ENCODE assay signal across 10 cellular contexts in the genomic region with DNA sequence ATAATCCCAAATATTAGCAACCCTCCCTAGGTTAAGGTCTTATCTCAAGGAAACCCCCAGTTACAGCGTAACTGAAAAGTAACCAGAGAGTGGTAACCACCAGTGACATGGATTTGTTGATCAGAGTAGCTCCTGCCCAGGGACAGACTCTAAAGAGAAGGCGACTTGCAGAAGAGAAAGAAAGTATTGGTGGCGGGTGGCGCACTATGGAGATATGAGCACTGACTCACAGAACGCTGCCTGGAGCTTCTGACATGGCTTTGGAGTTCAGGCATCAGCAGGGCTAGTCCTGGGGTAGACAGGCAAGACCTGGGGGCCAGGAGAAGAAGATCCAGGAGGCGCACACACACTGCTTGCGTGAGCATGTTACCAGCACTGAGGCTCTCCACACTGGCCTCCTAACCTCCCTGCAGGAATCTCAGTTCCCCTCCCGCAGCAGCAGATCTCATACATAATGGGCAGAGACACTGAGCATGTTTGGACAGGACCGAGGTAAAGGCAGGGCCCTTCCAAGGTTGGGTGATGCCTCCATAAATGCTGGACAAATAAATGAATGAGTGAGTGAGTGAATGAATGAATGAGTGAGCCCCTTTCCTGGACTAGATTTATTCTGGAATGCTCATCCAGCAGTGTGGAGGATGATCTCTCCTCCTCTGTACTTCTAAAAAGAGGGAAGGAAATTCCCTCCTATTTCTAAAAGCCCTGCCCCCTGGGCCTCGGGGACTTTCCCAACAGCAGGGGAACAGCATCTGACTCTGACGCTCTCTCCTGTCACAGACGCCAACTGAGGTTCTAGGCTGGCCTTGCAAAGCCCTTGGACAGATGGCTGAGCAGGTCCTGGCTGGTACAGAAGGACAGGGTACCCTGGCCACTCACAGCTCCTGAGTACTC.
DNase-seq lines count a peak whose midpoint lies in the region; ATAC-seq and TF ChIP-seq lines count a peak whose summit lies in the region.
"Had no signal": no experiment of that assay in that cellular context is flagged by ENCODE, and none has a peak within 500 bp of the region (broad histone marks: within the 10 kb centered on the region; RNA-seq: fewer than 3 reads in every experiment).

No MANE protein-coding gene starts in this region.

- H3K27me3 ChIP-seq in brain microvascular endothelial cell (replicated peaks) (no peaks in the 10 kb centered on the region), aorta (ENCODE audit: control insufficient read depth in 1 of 2, insufficient read depth in 2 of 2, low read length in 1 of 2) (no peaks in the 10 kb centered on the region)

- no peaks in the 10 kb centered on the region for H3K9me3 Mint-ChIP-seq in activated naive CD8-positive, alpha-beta T cell treated with anti-CD3 and anti-CD28 coated beads for 36 hours
- H3K9me3 Mint-ChIP-seq in activated naive CD8-positive, alpha-beta T cell treated with anti-CD3 and anti-CD28 coated beads, Interleukin-2, amount 50 U/mL, for 24 hours, result no peaks in the 10 kb centered on the region
- H3K9me3 Mint-ChIP-seq: activated T-cell treated with anti-CD3 and anti-CD28 coated beads, Interleukin-2, amount 50 U/mL, for 4 hours had no signal

- H3K4me1 Mint-ChIP-seq in activated naive CD8-positive, alpha-beta T cell treated with anti-CD3 and anti-CD28 coated beads for 36 hours, result peaks cover 31% of the 10 kb centered on the region
- H3K4me1 Mint-ChIP-seq in activated naive CD8-positive, alpha-beta T cell treated with anti-CD3 and anti-CD28 coated beads, Interleukin-2, amount 50 U/mL, for 24 hours, result peaks cover 42% of the 10 kb centered on the region

- 72 to 73% methylated on average over 12 of the region's 12 CpGs for WGBS in aorta, 2 donors

- intact Hi-C loops in aorta (cut with DNase I), result no loop called here

- H3K4me3 Mint-ChIP-seq in activated naive CD8-positive, alpha-beta T cell treated with anti-CD3 and anti-CD28 coated beads for 36 hours, result no peak overlapping the region
- no peak overlapping the region for H3K4me3 Mint-ChIP-seq in activated naive CD8-positive, alpha-beta T cell treated with anti-CD3 and anti-CD28 coated beads, Interleukin-2, amount 50 U/mL, for 24 hours
- H3K4me3 Mint-ChIP-seq: activated T-cell treated with anti-CD3 and anti-CD28 coated beads, Interleukin-2, amount 50 U/mL, for 4 hours had no signal

- H3K36me3 Mint-ChIP-seq in activated naive CD8-positive, alpha-beta T cell treated with anti-CD3 and anti-CD28 coated beads for 36 hours, result peaks cover 19% of the 10 kb centered on the region
- peaks cover 28% of the 10 kb centered on the region for H3K36me3 Mint-ChIP-seq in activated naive CD8-positive, alpha-beta T cell treated with anti-CD3 and anti-CD28 coated beads, Interleukin-2, amount 50 U/mL, for 24 hours (ENCODE audit: low read depth)

- H3K27me3 Mint-ChIP-seq in activated naive CD8-positive, alpha-beta T cell treated with anti-CD3 and anti-CD28 coated beads for 36 hours, result no peaks in the 10 kb centered on the region
- no peaks in the 10 kb centered on the region for H3K27me3 Mint-ChIP-seq in activated naive CD8-positive, alpha-beta T cell treated with anti-CD3 and anti-CD28 coated beads, Interleukin-2, amount 50 U/mL, for 24 hours

- peak overlapping the region; percentile 1 for H3K27ac Mint-ChIP-seq in activated naive CD8-positive, alpha-beta T cell treated with anti-CD3 and anti-CD28 coated beads for 36 hours
- no peak overlapping the region for H3K27ac Mint-ChIP-seq in activated naive CD8-positive, alpha-beta T cell treated with anti-CD3 and anti-CD28 coated beads, Interleukin-2, amount 50 U/mL, for 24 hours

- TF ChIP-seq CTCF in brain microvascular endothelial cell (IDR thresholded peaks at IDR 0.05; ENCODE audit: low read depth, low read length, missing control alignments), result no peak

- in situ Hi-C loops in brain microvascular endothelial cell (cut with HindIII; ENCODE audit: low pct_ligation_motif_present, low sequenced_read_pairs) (no loop called here), KBM-7 (cut with MboI; ENCODE audit: low pct_unique_long_range_greater_than_20kb, low sequenced_read_pairs) (no loop called here)

- no peak overlapping the region for H3K4me3 ChIP-seq in brain microvascular endothelial cell (ENCODE audit: low read depth, low read length)
- H3K4me3 ChIP-seq in aorta (ENCODE audit: low read length in 2 of 2), result no peak overlapping the region
- H3K4me3 ChIP-seq: thoracic aorta had no signal

- DNase-seq in activated naive CD8-positive, alpha-beta T cell treated with anti-CD3 and anti-CD28 coated beads for 36 hours, result no peak
- no peak for DNase-seq in activated naive CD8-positive, alpha-beta T cell treated with anti-CD3 and anti-CD28 coated beads, Interleukin-2, amount 50 U/mL, for 24 hours
- DNase-seq in brain microvascular endothelial cell (peak; percentile 59), lung microvascular endothelial cell (ENCODE audit: low read depth in 2 of 2) (peak; percentile 44 to 50), aorta (peak in 1 of 2 donors; percentile 78), NCI-H187 (lab: John Stamatoyannopoulos, UW) (no peak), KBM-7 (no peak)
- DNase-seq in stimulated activated CD4-positive, alpha-beta T cell treated with anti-CD3 and anti-CD28 coated beads, Interleukin-2, amount 100 ng/mL, for 48 hours, result no peak
- DNase-seq: activated T-cell treated with anti-CD3 and anti-CD28 coated beads, Interleukin-2, amount 50 U/mL, for 4 hours had no signal

- H3K27ac ChIP-seq in brain microvascular endothelial cell, result peak overlapping the region; percentile 48
- no peak overlapping the region for H3K27ac ChIP-seq in aorta (ENCODE audit: low read depth in 1 of 2, low read length in 2 of 2)

- H3K36me3 ChIP-seq in brain microvascular endothelial cell (replicated peaks) (peaks cover 65% of the 10 kb centered on the region), aorta (ENCODE audit: control insufficient read depth in 1 of 2, insufficient read depth in 2 of 2, low read length in 1 of 2) (peaks cover 0 to 1% of the 10 kb centered on the region in 2 donors)
- H3K36me3 ChIP-seq: thoracic aorta had no signal

- H3K9me3 ChIP-seq in aorta (ENCODE audit: control insufficient read depth, low read length), result no peaks in the 10 kb centered on the region
- H3K9me3 ChIP-seq: thoracic aorta had no signal

- peaks cover 0 to 8% of the 10 kb centered on the region in 2 donors for H3K4me1 ChIP-seq in aorta (ENCODE audit: control insufficient read depth in 1 of 2, insufficient read depth in 2 of 2, low read length in 2 of 2)

- ATAC-seq in activated naive CD8-positive, alpha-beta T cell treated with anti-CD3 and anti-CD28 coated beads, Interleukin-2, amount 50 U/mL, for 24 hours, result no peak
- peak; percentile 79 for ATAC-seq in aorta (ENCODE audit: low FRiP score)
- ATAC-seq: activated T-cell treated with anti-CD3 and anti-CD28 coated beads, Interleukin-2, amount 50 U/mL, for 4 hours had no signal

Comparison
In these comparisons a context has a peak if more than half of its experiments do, and no peak if none do; other contexts are left out.
1. DNase-seq: peak in brain microvascular endothelial cell (single experiment) and lung microvascular endothelial cell (2 of 2); none in activated naive CD8-positive, alpha-beta T cell treated with anti-CD3 and anti-CD28 coated beads for 36 hours (single experiment), activated naive CD8-positive, alpha-beta T cell treated with anti-CD3 and anti-CD28 coated beads, Interleukin-2, amount 50 U/mL, for 24 hours (single experiment), NCI-H187 (0 of 2), stimulated activated CD4-positive, alpha-beta T cell treated with anti-CD3 and anti-CD28 coated beads, Interleukin-2, amount 100 ng/mL, for 48 hours (0 of 2) and KBM-7 (single experiment).